In genomic region chr12:105332925-105333324, GRCh38 we compare ENCODE assay signal across 9 cellular contexts. TPM values are rescaled to one million over a fixed set of nuclear protein-coding genes. Genes with fewer than 3 reads are reported as not detected.
A peak's percentile ranks its signal among the peaks of the same experiment; 100 is the strongest.
DNase-seq lines count a peak whose midpoint lies in the region; FAIRE-seq and TF ChIP-seq lines count a peak whose summit lies in the region.
"Had no signal": no experiment of that assay in that cellular context is flagged by ENCODE, and none has a peak within 500 bp of the region (broad histone marks: within the 10 kb centered on the region; RNA-seq: fewer than 3 reads in every experiment).

No MANE protein-coding gene starts in this region.

- H3K4me3 ChIP-seq in Karpas-422 (ENCODE audit: low read length): peak overlapping the region; percentile 87
- H3K4me3 ChIP-seq in colonic mucosa: no peak overlapping the region
- peak overlapping the region in 2 of 3 donors; percentile 3 to 34 for H3K4me3 ChIP-seq in skeletal muscle tissue (ENCODE audit: low read length in 3 of 3)
- no peak overlapping the region for H3K4me3 ChIP-seq in effector memory CD4-positive, alpha-beta T cell (ENCODE audit: insufficient read depth, low read depth, low read length, poor library complexity, severe bottlenecking)

- H3K27ac ChIP-seq in Karpas-422 (ENCODE audit: low read length) (peak overlapping the region; percentile 88), colonic mucosa (no peak overlapping the region), skeletal muscle tissue (ENCODE audit: low read depth, low read length) (no peak overlapping the region)
- H3K27ac ChIP-seq in effector memory CD4-positive, alpha-beta T cell (ENCODE audit: insufficient read depth, low read length, poor library complexity, severe bottlenecking): no peak overlapping the region

- DNase-seq in activated CD4-positive, alpha-beta T cell treated with anti-CD3 and anti-CD28 coated beads, Interleukin-2, amount 10 ng/mL, durations not matched to agents 7 days and 5 days: no peak
- no peak for DNase-seq in activated CD4-positive, alpha-beta T cell treated with anti-CD3 and anti-CD28 coated beads, Interleukin-2, amount 50 U/mL, for 4 hours
- DNase-seq in Karpas-422 (peak; percentile 54), colonic mucosa (peak; percentile 1), pons (ENCODE audit: low spot score) (no peak), GM12891 (ENCODE audit: insufficient read length, low spot score) (no peak)
- DNase-seq in effector memory CD4-positive, alpha-beta T cell: no peak

- H3K79me2 ChIP-seq in Karpas-422 (ENCODE audit: low read length): peaks cover 71% of the 10 kb centered on the region

- H3K36me3 Mint-ChIP-seq in activated CD4-positive, alpha-beta T cell treated with anti-CD3 and anti-CD28 coated beads, Interleukin-2, amount 10 ng/mL, durations not matched to agents 7 days and 5 days (ENCODE audit: low read depth): peaks cover 52% of the 10 kb centered on the region

- POLR2A ChIA-PET in activated CD4-positive, alpha-beta T cell treated with anti-CD3 and anti-CD28 coated beads, Interleukin-2, amount 10 ng/mL, durations not matched to agents 7 days and 5 days (lab: Charles Lee): interaction anchor here (0.6 kb wide), 1 partner anchor 21 kb away, joined by 3 read pairs; no protein-coding TSS in a partner anchor

- peaks cover 84% of the 10 kb centered on the region for H3K4me1 Mint-ChIP-seq in activated CD4-positive, alpha-beta T cell treated with anti-CD3 and anti-CD28 coated beads, Interleukin-2, amount 10 ng/mL, durations not matched to agents 7 days and 5 days

- H3K27me3 Mint-ChIP-seq in activated CD4-positive, alpha-beta T cell treated with anti-CD3 and anti-CD28 coated beads, Interleukin-2, amount 10 ng/mL, durations not matched to agents 7 days and 5 days: no peaks in the 10 kb centered on the region

- FAIRE-seq in GM12891 (lab: Jason Lieb, UNC): no peak

- peaks cover 3% of the 10 kb centered on the region for H3K9me3 Mint-ChIP-seq in activated CD4-positive, alpha-beta T cell treated with anti-CD3 and anti-CD28 coated beads, Interleukin-2, amount 10 ng/mL, durations not matched to agents 7 days and 5 days
- H3K9me3 Mint-ChIP-seq: endodermal cell had no signal

- H3K4me3 Mint-ChIP-seq in activated CD4-positive, alpha-beta T cell treated with anti-CD3 and anti-CD28 coated beads, Interleukin-2, amount 10 ng/mL, durations not matched to agents 7 days and 5 days: peak overlapping the region; percentile 89
- H3K4me3 Mint-ChIP-seq: endodermal cell had no signal

- no peak for TF ChIP-seq CTCF in colonic mucosa (IDR thresholded peaks at IDR 0.05)

- no peak for TF ChIP-seq POLR2A in GM12891 (IDR thresholded peaks at IDR 0.05; ENCODE audit: low read depth, low read length)

- no peak overlapping the region for H3K27ac Mint-ChIP-seq in activated CD4-positive, alpha-beta T cell treated with anti-CD3 and anti-CD28 coated beads, Interleukin-2, amount 10 ng/mL, durations not matched to agents 7 days and 5 days
- H3K27ac Mint-ChIP-seq: endodermal cell had no signal

- H3K4me1 ChIP-seq in Karpas-422 (ENCODE audit: low read length): peaks cover 54% of the 10 kb centered on the region
- no peaks in the 10 kb centered on the region for H3K4me1 ChIP-seq in colonic mucosa
- H3K4me1 ChIP-seq in skeletal muscle tissue (ENCODE audit: control insufficient read depth in 3 of 3, insufficient read depth in 3 of 3, low read length in 3 of 3): peaks cover 4 to 25% (median 13%) of the 10 kb centered on the region in 3 donors
- H3K4me1 ChIP-seq in effector memory CD4-positive, alpha-beta T cell (ENCODE audit: control insufficient read depth, insufficient read depth, low read length, poor library complexity, severe bottlenecking): peaks cover 16% of the 10 kb centered on the region

- intact Hi-C loops in colonic mucosa (cut with DNase I): no loop called here

- H3K4me2 ChIP-seq in Karpas-422 (ENCODE audit: low read depth, low read length, poor library complexity, severe bottlenecking): peak overlapping the region; percentile 84

- H3K9me3 ChIP-seq in Karpas-422 (ENCODE audit: low read length) (no peaks in the 10 kb centered on the region), colonic mucosa (no peaks in the 10 kb centered on the region), skeletal muscle tissue (ENCODE audit: control insufficient read depth in 3 of 3, low read length in 3 of 3) (no peaks in the 10 kb centered on the region)
- no peaks in the 10 kb centered on the region for H3K9me3 ChIP-seq in effector memory CD4-positive, alpha-beta T cell (ENCODE audit: control insufficient read depth, low read length)

- H4K20me1 ChIP-seq in Karpas-422 (ENCODE audit: insufficient read depth, low read depth, low read length): no peaks in the 10 kb centered on the region

- H3K9me2 ChIP-seq in Karpas-422 (replicated peaks; ENCODE audit: insufficient read depth, low read length): no peaks in the 10 kb centered on the region

- CTCF ChIA-PET in activated CD4-positive, alpha-beta T cell treated with anti-CD3 and anti-CD28 coated beads, Interleukin-2, amount 10 ng/mL, durations not matched to agents 7 days and 5 days (lab: Charles Lee): interaction anchor here (0.7 to 1.8 kb wide), 4 partner anchors 12 to 1623 kb away, joined by 3 to 10 read pairs (median 4); no protein-coding TSS in a partner anchor

- H3K9ac ChIP-seq in Karpas-422 (ENCODE audit: low read length) (peak overlapping the region; percentile 91), colonic mucosa (ENCODE audit: low read depth in 2 of 2, low read length in 2 of 2) (no peak overlapping the region), skeletal muscle tissue (ENCODE audit: low read depth in 1 of 3, low read length in 3 of 3) (no peak overlapping the region)

- H2AFZ ChIP-seq in Karpas-422 (ENCODE audit: low read length): no peak overlapping the region

- no peaks in the 10 kb centered on the region for H3K27me3 ChIP-seq in Karpas-422 (ENCODE audit: low read length)
- H3K27me3 ChIP-seq in colonic mucosa: no peaks in the 10 kb centered on the region
- H3K27me3 ChIP-seq in skeletal muscle tissue (ENCODE audit: control insufficient read depth in 3 of 3, insufficient read depth in 3 of 3, low read length in 3 of 3): no peaks in the 10 kb centered on the region
- H3K27me3 ChIP-seq in effector memory CD4-positive, alpha-beta T cell (replicated peaks; ENCODE audit: control insufficient read depth, insufficient read depth, low read length, poor library complexity, severe bottlenecking): no peaks in the 10 kb centered on the region

- peaks cover 23% of the 10 kb centered on the region for H3K36me3 ChIP-seq in Karpas-422 (ENCODE audit: insufficient read depth, low read length)
- no peaks in the 10 kb centered on the region for H3K36me3 ChIP-seq in colonic mucosa
- H3K36me3 ChIP-seq in skeletal muscle tissue (ENCODE audit: control insufficient read depth in 3 of 3, insufficient read depth in 3 of 3, low read length in 3 of 3): no peaks in the 10 kb centered on the region
- H3K36me3 ChIP-seq in effector memory CD4-positive, alpha-beta T cell (ENCODE audit: control insufficient read depth, insufficient read depth, low read length): no peaks in the 10 kb centered on the region

TF ChIP-seq in GM12891, 5 proteins besides CTCF, POLR2A, EP300 and RAD21:
- TF ChIP-seq TAF1 (IDR thresholded peaks at IDR 0.05; ENCODE audit: low read depth, low read length) (no peak), SPI1 (IDR thresholded peaks at IDR 0.05; ENCODE audit: low read depth, low read length) (no peak), PAX5 (IDR thresholded peaks at IDR 0.05; ENCODE audit: insufficient read depth, low read length, severe bottlenecking) (no peak), POU2F2 (IDR thresholded peaks at IDR 0.05; ENCODE audit: low read depth, low read length) (no peak)

RNA-seq across cellular contexts. Expression of gene C12orf75, which starts 2.4 kb away (rescaled TPM):
- total RNA-seq in activated CD4-positive, alpha-beta T cell treated with anti-CD3 and anti-CD28 coated beads, Interleukin-2, amount 10 ng/mL, durations not matched to agents 7 days and 5 days: 100 to 1,000 TPM; 160 to 210 TPM
- 149 and 291 TPM in 2 replicates for total RNA-seq in Karpas-422 (2014; rRNA removed; shearing (Covaris generic); ENCODE audit: low replicate concordance)
- total RNA-seq in colonic mucosa: 100 to 1,000 TPM in 1 of 2 donors, 10 to 100 TPM in 1; 77.9 to 109 TPM
- total RNA-seq in skeletal muscle tissue: 3.1 TPM
- 68.2 TPM for polyA plus RNA-seq in GM12891 (2012; ENCODE audit: low read depth, missing spikeins)

Comparison
In these comparisons a context has a peak if more than half of its experiments do, and no peak if none do; other contexts are left out.
1. DNase-seq: peak in Karpas-422 (single experiment) and colonic mucosa (single experiment); none in activated CD4-positive, alpha-beta T cell treated with anti-CD3 and anti-CD28 coated beads, Interleukin-2, amount 10 ng/mL, durations not matched to agents 7 days and 5 days (single experiment), activated CD4-positive, alpha-beta T cell treated with anti-CD3 and anti-CD28 coated beads, Interleukin-2, amount 50 U/mL, for 4 hours (0 of 2), pons (single experiment), effector memory CD4-positive, alpha-beta T cell (0 of 3) and GM12891 (single experiment).
2. H3K4me3 ChIP-seq: peak in Karpas-422 (single experiment) and skeletal muscle tissue (2 of 3); none in colonic mucosa (single experiment) and effector memory CD4-positive, alpha-beta T cell (single experiment).
3. RNA of gene C12orf75, which starts 2.4 kb away (total RNA-seq): 149 to 291 TPM in Karpas-422, 160 to 210 TPM in activated CD4-positive, alpha-beta T cell treated with anti-CD3 and anti-CD28 coated beads, Interleukin-2, amount 10 ng/mL, durations not matched to agents 7 days and 5 days and 77.9 to 109 TPM in colonic mucosa; 3.1 TPM in skeletal muscle tissue (single experiment); every median in the first group is over 10 times any median in the second.